Comparison of ENCODE assay signal across 8 cellular contexts in genomic region chr4:53653484-53654053, GRCh38.
DNase-seq lines count a peak whose midpoint lies in the region; ATAC-seq and TF ChIP-seq lines count a peak whose summit lies in the region.

No MANE protein-coding gene starts in this region.

- TF ChIP-seq CTCF in breast epithelium (IDR thresholded peaks at IDR 0.05) (peak in 1 of 3 donors; percentile 25), gastrocnemius medialis (IDR thresholded peaks at IDR 0.05 in 4 of 5, conservative IDR thresholded peaks at IDR 0.05 in 1 of 5) (no peak)

- H3K36me3 ChIP-seq in MG63 (no peaks in the 10 kb centered on the region), breast epithelium (no peaks in the 10 kb centered on the region), gastrocnemius medialis (no peaks in the 10 kb centered on the region)

- H3K27ac ChIP-seq in breast epithelium = peak overlapping the region; percentile 79 to 82
- H3K27ac ChIP-seq in gastrocnemius medialis = peak overlapping the region in 3 of 4 donors; percentile 3 to 67 (median 39)

- no peaks in the 10 kb centered on the region for H3K9me3 ChIP-seq in MG63
- H3K9me3 ChIP-seq in breast epithelium = no peaks in the 10 kb centered on the region
- H3K9me3 ChIP-seq in gastrocnemius medialis = no peaks in the 10 kb centered on the region

- H3K4me3 ChIP-seq in MG63 (no peak overlapping the region), breast epithelium (no peak overlapping the region), gastrocnemius medialis (no peak overlapping the region)

- H3K4me1 ChIP-seq in breast epithelium (no peaks in the 10 kb centered on the region), gastrocnemius medialis (peaks cover 0 to 18% of the 10 kb centered on the region in 2 donors)

- ATAC-seq in GM19372 (IDR thresholded peaks at IDR 0.05; ENCODE audit: low read depth, unreplicated experiment) = peak; percentile 44
- ATAC-seq in gastrocnemius medialis = no peak

- in situ Hi-C loops in gastrocnemius medialis (cut with MboI; ENCODE audit: low sequenced_read_pairs in 4 of 4) = no loop called here

- DNase-seq in AG08395 (ENCODE audit: low spot score) (peak; percentile 26), MG63 (peak; percentile 27), breast epithelium (ENCODE audit: low spot score in 2 of 2) (peak in 1 of 2 donors; percentile 62), gastrocnemius medialis (no peak), NCI-H1436 (lab: John Stamatoyannopoulos, UW) (no peak), midbrain (lab: John Stamatoyannopoulos, UW) (no peak)
- DNase-seq in activated CD4-positive, alpha-beta T cell treated with anti-CD3 and anti-CD28 coated beads for 48 hours = no peak

- intact Hi-C loops in breast epithelium (cut with DNase I; ENCODE audit: low total_unique reads) (loop anchor here (2.0 kb wide), 1 partner anchor 45 kb away; no protein-coding TSS in a partner anchor), gastrocnemius medialis (cut with DNase I; ENCODE audit: low total_unique reads) (no loop called here)

- TF ChIP-seq POLR2A in breast epithelium (IDR thresholded peaks at IDR 0.05) (no peak), gastrocnemius medialis (IDR thresholded peaks at IDR 0.05) (no peak)

- H3K27me3 ChIP-seq in MG63 (no peaks in the 10 kb centered on the region), breast epithelium (no peaks in the 10 kb centered on the region), gastrocnemius medialis (no peaks in the 10 kb centered on the region)

Comparison
In these comparisons a context has a peak if more than half of its experiments do, and no peak if none do; other contexts are left out.
1. DNase-seq: peak in AG08395 (single experiment) and MG63 (single experiment); none in gastrocnemius medialis (0 of 2), activated CD4-positive, alpha-beta T cell treated with anti-CD3 and anti-CD28 coated beads for 48 hours (single experiment), NCI-H1436 (single experiment) and midbrain (single experiment).